In the genomic region with DNA sequence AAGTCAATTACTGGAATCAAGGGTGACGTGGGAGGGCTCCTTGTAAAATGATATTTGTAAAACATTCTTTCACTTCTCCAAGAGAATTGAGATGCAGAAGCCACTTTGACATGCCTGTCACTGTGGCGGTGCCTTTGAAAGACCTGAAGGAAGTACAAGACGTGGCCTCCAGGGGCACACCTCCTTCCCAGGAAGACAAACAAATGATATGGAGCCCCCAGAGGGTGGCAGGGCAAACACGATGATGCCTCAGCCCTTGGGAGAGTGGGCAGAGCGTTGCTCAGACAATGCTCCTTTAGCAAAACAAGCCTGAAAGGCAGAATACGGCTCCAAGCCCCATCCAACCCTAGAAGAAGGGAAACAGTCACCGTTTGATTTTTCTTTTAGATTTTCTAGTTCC, we compare ENCODE assay signal across 8 cellular contexts. TPM values are rescaled to one million over a fixed set of nuclear protein-coding genes. Genes with fewer than 3 reads are reported as not detected.
DNase-seq lines count a peak whose midpoint lies in the region; ATAC-seq and FAIRE-seq lines count a peak whose summit lies in the region.

No MANE protein-coding gene starts in this region.

- in situ Hi-C loops in SK-MEL-5 (cut with HindIII; ENCODE audit: low pct_unique_long_range_greater_than_20kb, low sequenced_read_pairs): no loop called here

- peak; percentile 63 for ATAC-seq in GM18868 (IDR thresholded peaks at IDR 0.05; ENCODE audit: unreplicated experiment)
- ATAC-seq in HG03520 (IDR thresholded peaks at IDR 0.05; ENCODE audit: unreplicated experiment): no peak
- ATAC-seq in GM18498 (IDR thresholded peaks at IDR 0.05; ENCODE audit: unreplicated experiment): no peak

- DNase-seq in AG08395 (ENCODE audit: low spot score): peak; percentile 52
- DNase-seq in SK-MEL-5 (ENCODE audit: low read depth, low spot score): peak; percentile 66
- DNase-seq in iPS-NIHi11 (ENCODE audit: low spot score): peak; percentile 78
- no peak for DNase-seq in anterior cingulate cortex (lab: John Stamatoyannopoulos, UW)
- no peak for DNase-seq in GM19239 (ENCODE audit: insufficient read length, low spot score)

- no peak for FAIRE-seq in GM19239 (lab: Jason Lieb, UNC)

RNA-seq across cellular contexts. Expression of gene ATP12A, which starts 9.3 kb away (rescaled TPM):
- total RNA-seq in SK-MEL-5 (2014; rRNA removed; shearing (Covaris generic)): 0.48 and 0.72 TPM in 2 replicates
- 0.17 and 0.28 TPM in 2 replicates for polyA plus RNA-seq in SK-MEL-5 (2015; cell fraction: cytosol; rRNA removed)
- 0.96 and 0.98 TPM in 2 replicates for polyA plus RNA-seq in SK-MEL-5 (2015; cell fraction: nucleus; rRNA removed)

Comparison
In these comparisons a context has a peak if more than half of its experiments do, and no peak if none do; other contexts are left out.
1. DNase-seq: peak in AG08395 (single experiment), SK-MEL-5 (single experiment) and iPS-NIHi11 (single experiment); none in anterior cingulate cortex (0 of 58) and GM19239 (single experiment).